22 cellular contexts compared by ENCODE assay signal in the genomic region with DNA sequence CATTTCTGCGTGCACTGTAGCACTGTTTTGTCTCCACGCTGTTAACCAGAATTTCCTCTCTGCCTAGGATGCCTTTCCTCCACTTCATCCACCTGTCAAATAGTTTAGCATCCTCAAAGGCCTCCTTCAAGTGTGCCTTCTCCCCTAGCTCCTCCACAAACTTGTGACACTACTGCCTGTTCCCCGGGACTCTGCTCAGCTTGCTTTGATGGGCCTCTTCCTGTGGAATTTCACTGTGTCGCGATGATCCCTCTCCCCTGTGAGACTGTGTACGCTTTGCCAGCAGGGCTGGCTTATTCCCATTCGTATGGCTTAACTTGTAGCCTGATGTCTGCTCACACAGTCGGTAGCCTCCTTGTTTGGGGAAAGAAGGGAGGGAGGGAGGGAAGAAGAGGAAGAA.
"Had no signal": no experiment of that assay in that cellular context is flagged by ENCODE, and none has a peak within 500 bp of the region (broad histone marks: within the 10 kb centered on the region; RNA-seq: fewer than 3 reads in every experiment).

No MANE protein-coding gene starts in this region.

- H3K4me2 ChIP-seq: hepatocyte had no signal

- H3K9me3 ChIP-seq: mucosa of descending colon, stomach, thoracic aorta, transverse colon had no signal

- H3K4me3 ChIP-seq: coronary artery, hepatocyte, mucosa of descending colon, ovary, stomach, thoracic aorta, transverse colon had no signal

- H3K9me3 Mint-ChIP-seq: endodermal cell; naive thymus-derived CD8-positive, alpha-beta T cell had no signal

- H3K27me3 ChIP-seq: ovary had no signal

- DNase-seq: effector CD4-positive, alpha-beta T cell; endodermal cell; erythroblast; foreskin melanocyte; head of caudate nucleus; mammary epithelial cell; mucosa of descending colon; naive thymus-derived CD8-positive, alpha-beta T cell; nucleus accumbens; ovary; right cardiac atrium; small intestine; stimulated activated CD4-positive, alpha-beta T cell treated with anti-CD3 and anti-CD28 coated beads, Interleukin-12 subunit alpha, Interleukin-12 subunit beta, amount 100 ng/mL, for 4 hours; stimulated activated naive CD4-positive, alpha-beta T cell; stomach; substantia nigra; transverse colon had no signal

- H3K36me3 Mint-ChIP-seq: naive thymus-derived CD8-positive, alpha-beta T cell had no signal

- H3K4me3 Mint-ChIP-seq: endodermal cell; naive thymus-derived CD8-positive, alpha-beta T cell had no signal

- H3K36me3 ChIP-seq: ovary, stomach, thoracic aorta, transverse colon had no signal

- ATAC-seq: left lobe of liver; mucosa of descending colon; naive thymus-derived CD8-positive, alpha-beta T cell; right cardiac atrium had no signal

- H3K27ac Mint-ChIP-seq: endodermal cell; naive thymus-derived CD8-positive, alpha-beta T cell had no signal

- H2AFZ ChIP-seq: hepatocyte had no signal

- H3K79me2 ChIP-seq: hepatocyte had no signal

- H3K27ac ChIP-seq: coronary artery, hepatocyte, ovary, stomach, thoracic aorta, transverse colon had no signal

- FAIRE-seq: endothelial cell of umbilical vein, small intestine had no signal
